In the genomic region with DNA sequence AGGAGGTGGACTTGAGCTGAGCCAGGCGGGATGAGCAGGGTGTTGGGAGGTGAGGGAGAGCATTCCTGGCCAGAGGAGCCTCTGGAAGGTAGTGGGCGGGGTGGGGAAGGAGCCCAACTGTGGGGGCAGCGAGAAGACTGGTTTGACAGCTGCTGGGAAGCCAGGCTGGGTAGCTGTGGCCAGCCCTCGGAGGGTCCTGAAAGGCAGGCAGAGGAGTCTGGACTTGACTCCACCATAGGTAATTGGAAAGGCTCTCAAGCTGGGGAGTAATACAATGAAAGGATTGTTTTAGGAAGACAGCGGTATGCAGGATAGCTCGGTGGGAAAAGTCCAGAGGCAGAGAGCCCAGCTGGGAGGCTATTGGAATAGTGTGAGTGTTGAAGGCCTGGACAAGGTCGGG, we compare ENCODE assay signal across 18 cellular contexts. TPM values are rescaled to one million over a fixed set of nuclear protein-coding genes. Genes with fewer than 3 reads are reported as not detected.
DNase-seq lines count a peak whose midpoint lies in the region; ATAC-seq and TF ChIP-seq lines count a peak whose summit lies in the region.
"Had no signal": no experiment of that assay in that cellular context is flagged by ENCODE, and none has a peak within 500 bp of the region (broad histone marks: within the 10 kb centered on the region; RNA-seq: fewer than 3 reads in every experiment).

No MANE protein-coding gene starts in this region.

- WGBS in mesendoderm (ENCODE audit: extremely low coverage, insufficient coverage, low lambda C conversion rate), result no CpG with 5 or more reads among the region's 7 CpGs
- 71% methylated on average over 7 of the region's 7 CpGs for WGBS in suprapubic skin
- 86 to 88% methylated on average over 7 of the region's 7 CpGs for WGBS in aorta, 2 donors

- no peak overlapping the region for H4K5ac ChIP-seq in mesendoderm (ENCODE audit: low read length)

- no peak for TF ChIP-seq EP300 in suprapubic skin (IDR thresholded peaks at IDR 0.05)

- H3K27ac ChIP-seq in cardiac muscle cell, result peak overlapping the region; percentile 96
- H3K27ac ChIP-seq in mesendoderm (ENCODE audit: low read depth, low read length), result no peak overlapping the region
- peak overlapping the region; percentile 43 for H3K27ac ChIP-seq in suprapubic skin
- no peak overlapping the region for H3K27ac ChIP-seq in aorta (ENCODE audit: low read depth in 1 of 2, low read length in 2 of 2)
- H3K27ac ChIP-seq: BLaER1, PC-9 had no signal

- peaks cover 64% of the 10 kb centered on the region for H3K4me1 ChIP-seq in cardiac muscle cell (ENCODE audit: low read depth)
- peaks cover 22% of the 10 kb centered on the region for H3K4me1 ChIP-seq in mesendoderm (ENCODE audit: control insufficient read depth, low read depth, low read length)
- H3K4me1 ChIP-seq in suprapubic skin, result peaks cover 59% of the 10 kb centered on the region
- no peaks in the 10 kb centered on the region for H3K4me1 ChIP-seq in aorta (ENCODE audit: control insufficient read depth in 1 of 2, insufficient read depth in 2 of 2, low read length in 2 of 2)

- no peak overlapping the region for H2BK15ac ChIP-seq in mesendoderm (replicated peaks; ENCODE audit: low read depth)

- peaks cover 3% of the 10 kb centered on the region for H3K79me2 ChIP-seq in mesendoderm (ENCODE audit: control insufficient read depth, insufficient read depth, low read length)

- TF ChIP-seq CTCF in cardiac muscle cell (IDR thresholded peaks at IDR 0.05; ENCODE audit: low read depth, low read length) (no peak), astrocyte of the cerebellum (IDR thresholded peaks at IDR 0.05; ENCODE audit: low read depth, low read length, missing control alignments) (no peak), suprapubic skin (IDR thresholded peaks at IDR 0.05) (no peak)

- intact Hi-C loops in Right ventricle myocardium inferior (cut with DNase I) (no loop called here), aorta (cut with DNase I) (no loop called here)

- H3K4me3 ChIP-seq in cardiac muscle cell, result no peak overlapping the region
- no peak overlapping the region for H3K4me3 ChIP-seq in astrocyte of the cerebellum (ENCODE audit: low read depth, low read length)
- H3K4me3 ChIP-seq in mesendoderm (ENCODE audit: low read length), result no peak overlapping the region
- no peak overlapping the region for H3K4me3 ChIP-seq in suprapubic skin
- no peak overlapping the region for H3K4me3 ChIP-seq in aorta (ENCODE audit: low read length in 2 of 2)
- H3K4me3 ChIP-seq: BLaER1, GM12878, PC-9 had no signal

- no peak overlapping the region for H3K4ac ChIP-seq in mesendoderm (ENCODE audit: low read depth, low read length)

- no peaks in the 10 kb centered on the region for H3K27me3 ChIP-seq in cardiac muscle cell
- H3K27me3 ChIP-seq in mesendoderm (ENCODE audit: insufficient read depth, low read length, poor library complexity), result no peaks in the 10 kb centered on the region
- H3K27me3 ChIP-seq in suprapubic skin, result no peaks in the 10 kb centered on the region
- H3K27me3 ChIP-seq in aorta (ENCODE audit: control insufficient read depth in 1 of 2, insufficient read depth in 2 of 2, low read length in 1 of 2), result no peaks in the 10 kb centered on the region

- no peak overlapping the region for H3K56ac ChIP-seq in mesendoderm (ENCODE audit: low read length)

- peaks cover 4% of the 10 kb centered on the region for H3K79me1 ChIP-seq in mesendoderm (ENCODE audit: low read length)

- H3K9me3 ChIP-seq in cardiac muscle cell (ENCODE audit: low read depth), result no peaks in the 10 kb centered on the region
- no peaks in the 10 kb centered on the region for H3K9me3 ChIP-seq in suprapubic skin
- no peaks in the 10 kb centered on the region for H3K9me3 ChIP-seq in aorta (ENCODE audit: control insufficient read depth, low read length)
- H3K9me3 ChIP-seq: BLaER1 had no signal

- H4K8ac ChIP-seq in mesendoderm (ENCODE audit: low read depth, low read length), result no peak overlapping the region

- no peak overlapping the region for H2BK5ac ChIP-seq in mesendoderm (ENCODE audit: low read length)

- no peak overlapping the region for H3K23ac ChIP-seq in mesendoderm (ENCODE audit: low read length)

- H3K4me2 ChIP-seq in mesendoderm (ENCODE audit: low read length), result no peak overlapping the region
- H3K4me2 ChIP-seq: BLaER1, PC-9 had no signal

- no peak overlapping the region for H3K9ac ChIP-seq in mesendoderm (ENCODE audit: low read length)
- H3K9ac ChIP-seq: BLaER1 had no signal

- no peak overlapping the region for H2BK120ac ChIP-seq in mesendoderm (ENCODE audit: low read depth, low read length)

- DNase-seq in cardiac muscle cell (ENCODE audit: low read depth in 1 of 2, low spot score in 1 of 2) (peak in 1 of 2 donors; percentile 38), Right ventricle myocardium inferior (ENCODE audit: missing footprints) (no peak), astrocyte of the cerebellum (ENCODE audit: low read depth) (peak; percentile 8), mesendoderm (peak; percentile 53), suprapubic skin (ENCODE audit: low spot score in 2 of 2) (no peak), NCI-H2029 treated with DMSO at 0.1 percent for 48 hours (lab: John Stamatoyannopoulos, UW) (no peak), AG08395 (ENCODE audit: low spot score) (no peak), aorta (no peak)
- DNase-seq: CD8-positive, alpha-beta memory T cell; DMS79 treated with DMSO at 0.1 percent for 48 hours; GDM1; H7; NCI-H1930; NCI-H510A treated with DMSO at 0.1 percent for 48 hours; NCI-H82; PC-9 had no signal

- H3K36me3 ChIP-seq in cardiac muscle cell (peaks cover 60% of the 10 kb centered on the region), mesendoderm (ENCODE audit: control insufficient read depth, insufficient read depth, low read length) (peaks cover 22% of the 10 kb centered on the region), suprapubic skin (peaks cover 50% of the 10 kb centered on the region), aorta (ENCODE audit: control insufficient read depth in 1 of 2, insufficient read depth in 2 of 2, low read length in 1 of 2) (no peaks in the 10 kb centered on the region)
- H3K36me3 ChIP-seq: BLaER1 had no signal

- no peak for TF ChIP-seq POLR2A in suprapubic skin (IDR thresholded peaks at IDR 0.05)

- no peak overlapping the region for H3K18ac ChIP-seq in mesendoderm (ENCODE audit: low read length)

- in situ Hi-C loops in astrocyte of the cerebellum (cut with HindIII; ENCODE audit: low sequenced_read_pairs), result no loop called here

- H2AK5ac ChIP-seq in mesendoderm (ENCODE audit: low read length), result no peak overlapping the region

- ATAC-seq in Right ventricle myocardium inferior (no peak), aorta (ENCODE audit: low FRiP score) (no peak)

RNA-seq across cellular contexts. Expression of gene EPHB3, which starts 17.2 kb away (rescaled TPM):
- total RNA-seq in cardiac muscle cell (132 and 170 TPM in 2 replicates), Right ventricle myocardium inferior (1.6 TPM), suprapubic skin (100 to 1,000 TPM in 2 of 4 donors, 10 to 100 TPM in 2; 84.5 to 152 (median 108) TPM), aorta (1 to 10 TPM; 2.8 to 9.0 TPM)
- polyA plus RNA-seq in cardiac muscle cell (142 and 206 TPM in 2 replicates), aorta (1 to 10 TPM in 1 of 2 donors, under 1 TPM in 1; 0.50 to 3.9 TPM)
- polyA plus RNA-seq in mesendoderm (2013, experiment 1 of 2), result 2.4 TPM
- 1.9 TPM for polyA plus RNA-seq in mesendoderm (2013, experiment 2 of 2)
- total RNA-seq: GM12878 had no signal

Comparison
In these comparisons a context has a peak if more than half of its experiments do, and no peak if none do; other contexts are left out.
1. RNA of gene EPHB3, which starts 17.2 kb away (total RNA-seq): 132 to 170 TPM in cardiac muscle cell and 84.5 to 152 TPM in suprapubic skin; 2.8 to 9.0 TPM in aorta and 1.6 TPM in Right ventricle myocardium inferior (single experiment); every median in the first group is over 4 times any median in the second.
2. DNase-seq: peak in astrocyte of the cerebellum (single experiment) and mesendoderm (single experiment); none in Right ventricle myocardium inferior (single experiment), suprapubic skin (0 of 2), NCI-H2029 treated with DMSO at 0.1 percent for 48 hours (single experiment), AG08395 (single experiment) and aorta (0 of 2).
3. H3K27ac ChIP-seq: peak in cardiac muscle cell (single experiment) and suprapubic skin (single experiment); none in mesendoderm (single experiment) and aorta (0 of 2).